In genomic region chr10:99895867-99896266, GRCh38 we compare ENCODE assay signal across 19 cellular contexts.
"Had no signal": no experiment of that assay in that cellular context is flagged by ENCODE, and none has a peak within 500 bp of the region (broad histone marks: within the 10 kb centered on the region; RNA-seq: fewer than 3 reads in every experiment).

No MANE protein-coding gene starts in this region.

- H3K27ac Mint-ChIP-seq: IgD-negative memory B cell; T-cell; T-helper 1 cell treated with Interleukin-12 subunit alpha and Interleukin-12 subunit beta and Interleukin-4 antibody, amounts not matched to agents 30 μg/mL and 1 μg/mL, for 36 hours had no signal

- DNase-seq: Kasumi-1; MM.1S; NCI-H1092 treated with DMSO at 0.1 percent for 48 hours; NCI-H1694; NCI-H187 treated with DMSO at 0.1 percent for 48 hours; NCI-H2029 treated with DMSO at 0.1 percent for 48 hours; NCI-H2171; NCI-H524; NCI-H748 treated with DMSO at 0.1 percent for 48 hours; NK-92 treated with Interleukin-12 subunit alpha and Interleukin-12 subunit beta, amount 100 ng/mL, for 24 hours; PC-3; SHP77; SK-N-SH; SW 1271; T-cell had no signal

- H3K27me3 Mint-ChIP-seq: IgD-negative memory B cell, T-cell had no signal

- H3K4me3 Mint-ChIP-seq: IgD-negative memory B cell; T-cell; T-helper 1 cell treated with Interleukin-12 subunit alpha and Interleukin-12 subunit beta and Interleukin-4 antibody, amounts not matched to agents 30 μg/mL and 1 μg/mL, for 36 hours had no signal

- ATAC-seq: K562, Panc1, PC-3, T-cell had no signal

- H3K9me3 Mint-ChIP-seq: IgD-negative memory B cell; T-cell; T-helper 1 cell treated with Interleukin-12 subunit alpha and Interleukin-12 subunit beta and Interleukin-4 antibody, amounts not matched to agents 30 μg/mL and 1 μg/mL, for 36 hours had no signal

- H3K4me1 Mint-ChIP-seq: IgD-negative memory B cell, T-cell had no signal
